In the genomic region with DNA sequence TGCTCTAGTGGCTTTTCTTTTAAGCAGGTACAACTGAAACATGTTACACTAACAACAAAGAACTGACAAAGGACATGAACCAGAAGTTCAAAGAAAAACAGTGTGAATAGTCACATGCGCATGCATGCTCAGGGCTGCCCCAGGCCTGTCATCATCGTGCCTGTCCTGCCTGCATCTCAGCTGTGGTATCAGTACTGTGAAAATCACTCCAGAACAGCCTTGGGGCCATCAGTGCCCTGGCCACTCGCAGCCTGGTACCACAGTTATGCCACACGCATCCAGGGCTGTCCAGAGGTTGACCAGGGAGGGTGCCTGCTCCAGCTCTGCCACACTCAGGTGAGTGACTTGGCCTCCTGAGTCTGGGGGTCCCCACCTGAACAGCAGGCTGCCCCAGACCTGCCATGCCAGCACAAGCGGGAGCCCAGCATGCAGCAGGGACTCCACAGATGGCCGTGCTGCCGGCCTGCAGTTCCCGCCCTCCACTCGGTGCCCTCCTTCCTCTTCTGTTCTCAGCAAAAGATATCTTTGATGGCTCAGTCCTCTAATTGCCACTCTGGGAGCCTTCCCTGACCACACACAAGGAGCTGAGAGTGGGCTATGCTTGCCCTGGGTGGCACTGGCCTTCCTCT, we compare ENCODE assay signal across 19 cellular contexts. TPM values are rescaled to one million over a fixed set of nuclear protein-coding genes. Genes with fewer than 3 reads are reported as not detected.
DNase-seq lines count a peak whose midpoint lies in the region; ATAC-seq, FAIRE-seq and TF ChIP-seq lines count a peak whose summit lies in the region.
"Had no signal": no experiment of that assay in that cellular context is flagged by ENCODE, and none has a peak within 500 bp of the region (broad histone marks: within the 10 kb centered on the region; RNA-seq: fewer than 3 reads in every experiment).

No MANE protein-coding gene starts in this region.

- H4K20me1 ChIP-seq in GM23248 (ENCODE audit: insufficient read depth), result no peaks in the 10 kb centered on the region

- peaks cover 53% of the 10 kb centered on the region for H3K79me2 ChIP-seq in GM23248 (ENCODE audit: insufficient read depth)

- H3F3A ChIP-seq in GM23248 (ENCODE audit: insufficient read depth), result no peaks in the 10 kb centered on the region

- no peaks in the 10 kb centered on the region for H3K36me3 ChIP-seq in GM23248 (ENCODE audit: low read depth)
- H3K36me3 ChIP-seq in esophagus muscularis mucosa, result peaks cover 0 to 16% (median 3%) of the 10 kb centered on the region in 4 donors
- no peaks in the 10 kb centered on the region for H3K36me3 ChIP-seq in right lobe of liver
- peaks cover 0 to 2% (median 0%) of the 10 kb centered on the region in 3 donors for H3K36me3 ChIP-seq in skeletal muscle tissue (ENCODE audit: control insufficient read depth in 3 of 3, insufficient read depth in 3 of 3, low read length in 3 of 3)
- H3K36me3 ChIP-seq in WERI-Rb-1, result no peaks in the 10 kb centered on the region

- DNase-seq in GM23248 (peak; percentile 31), esophagus muscularis mucosa (ENCODE audit: extremely low spot score) (no peak), right lobe of liver (peak; percentile 29 to 57 (median 43)), RCC 7860 (ENCODE audit: low spot score) (no peak), H54 (ENCODE audit: insufficient read length, low spot score) (no peak), WERI-Rb-1 (no peak)
- DNase-seq in central memory CD4-positive, alpha-beta T cell, result no peak
- DNase-seq: activated CD4-positive, alpha-beta T cell treated with anti-CD3 and anti-CD28 coated beads, Interleukin-2, amount 50 U/mL, for 48 hours; Karpas-422; NCI-H1436; NCI-H2227 treated with DMSO at 0.1 percent for 48 hours; substantia nigra had no signal

- H3K27me3 ChIP-seq in GM23248 (replicated peaks; ENCODE audit: insufficient read depth) (no peaks in the 10 kb centered on the region), esophagus muscularis mucosa (no peaks in the 10 kb centered on the region), right lobe of liver (no peaks in the 10 kb centered on the region), skeletal muscle tissue (ENCODE audit: control insufficient read depth in 3 of 3, insufficient read depth in 3 of 3, low read length in 3 of 3) (peaks cover 0 to 25% (median 2%) of the 10 kb centered on the region in 3 donors), WERI-Rb-1 (ENCODE audit: insufficient read depth, low read depth, severe bottlenecking) (no peaks in the 10 kb centered on the region)

- TF ChIP-seq POLR2A in esophagus muscularis mucosa (IDR thresholded peaks at IDR 0.05; ENCODE audit: low read depth) (no peak), right lobe of liver (IDR thresholded peaks at IDR 0.05) (no peak), H54 (IDR thresholded peaks at IDR 0.05; ENCODE audit: low read depth, low read length) (no peak)

- TF ChIP-seq EP300 in esophagus muscularis mucosa (IDR thresholded peaks at IDR 0.05), result no peak

- no peak overlapping the region for H3K4me3 ChIP-seq in GM23248
- peak overlapping the region; percentile 49 to 60 (median 52) for H3K4me3 ChIP-seq in esophagus muscularis mucosa
- H3K4me3 ChIP-seq in right lobe of liver, result peak overlapping the region in 2 of 3 donors; percentile 64 to 71
- H3K4me3 ChIP-seq in skeletal muscle tissue (ENCODE audit: low read length in 3 of 3), result peak overlapping the region; percentile 30 to 41 (median 34)
- no peak overlapping the region for H3K4me3 ChIP-seq in WERI-Rb-1 (ENCODE audit: low read depth, low read length)

- no peak overlapping the region for H2AFZ ChIP-seq in GM23248

- no peak for TF ChIP-seq CTCF in esophagus muscularis mucosa (IDR thresholded peaks at IDR 0.05)
- TF ChIP-seq CTCF in right lobe of liver (IDR thresholded peaks at IDR 0.05), result no peak
- TF ChIP-seq CTCF in WERI-Rb-1 (IDR thresholded peaks at IDR 0.05; ENCODE audit: low read depth, low read length), result no peak

- peak in 2 of 4 donors; percentile 3 for ATAC-seq in right lobe of liver

- in situ Hi-C loops in GM23248 (cut with MboI), result no loop called here

- H3K27ac ChIP-seq in GM23248 (no peak overlapping the region), esophagus muscularis mucosa (replicated peaks in 1 of 4) (peak overlapping the region; percentile 81 to 93 (median 88)), right lobe of liver (peak overlapping the region in 2 of 3 donors; percentile 43 to 88), skeletal muscle tissue (ENCODE audit: low read depth, low read length) (no peak overlapping the region), WERI-Rb-1 (no peak overlapping the region)
- H3K27ac ChIP-seq: epithelial cell of prostate, HL-60 had no signal

- H3K9me2 ChIP-seq in GM23248 (ENCODE audit: insufficient read depth), result no peaks in the 10 kb centered on the region

- WGBS in GM23248 (ENCODE audit: low coverage in 1 of 2, low lambda C conversion rate in 2 of 2, missing lambda C conversion rate in 2 of 2), 2 experiments, result 63 to 69% methylated on average over 9 of the region's 9 CpGs
- WGBS in esophagus muscularis mucosa, result 62% methylated on average over 4 of the region's 9 CpGs
- WGBS in right lobe of liver (ENCODE audit: insufficient coverage, low coverage, low lambda C conversion rate, missing lambda C conversion rate), result 30% methylated on average over 3 of the region's 9 CpGs

- H3K9me3 ChIP-seq in GM23248 (ENCODE audit: low read depth) (no peaks in the 10 kb centered on the region), esophagus muscularis mucosa (no peaks in the 10 kb centered on the region), right lobe of liver (no peaks in the 10 kb centered on the region), skeletal muscle tissue (ENCODE audit: control insufficient read depth in 3 of 3, low read length in 3 of 3) (no peaks in the 10 kb centered on the region), WERI-Rb-1 (ENCODE audit: severe bottlenecking) (peaks cover 3% of the 10 kb centered on the region)

- H3K9ac ChIP-seq in GM23248 (no peak overlapping the region), skeletal muscle tissue (ENCODE audit: low read depth in 1 of 3, low read length in 3 of 3) (no peak overlapping the region)

- FAIRE-seq in RCC 7860 (lab: Jason Lieb, UNC) (no peak), H54 (lab: Jason Lieb, UNC) (no peak)
- FAIRE-seq: TTC549 had no signal

- H3K4me1 ChIP-seq in GM23248 (ENCODE audit: insufficient read depth) (peaks cover 16% of the 10 kb centered on the region), esophagus muscularis mucosa (peaks cover 92 to 100% (median 97%) of the 10 kb centered on the region in 4 donors), right lobe of liver (peaks cover 0 to 40% (median 20%) of the 10 kb centered on the region in 4 donors), skeletal muscle tissue (ENCODE audit: control insufficient read depth in 3 of 3, insufficient read depth in 3 of 3, low read length in 3 of 3) (peaks cover 34 to 48% (median 47%) of the 10 kb centered on the region in 3 donors)

- intact Hi-C loops in esophagus muscularis mucosa (cut with DNase I), result no loop called here
- intact Hi-C loops in right lobe of liver (cut with DNase I), result no loop called here

- H3K4me2 ChIP-seq in GM23248 (ENCODE audit: unreplicated experiment), result no peak overlapping the region

RNA-seq across cellular contexts. Expression of gene LIMS2, which starts 12.3 kb away (rescaled TPM):
- 3.8 and 7.2 TPM in 2 replicates for total RNA-seq in GM23248 (2014; rRNA removed; shearing (Covaris generic))
- polyA plus RNA-seq in GM23248 (2016; fragmentation: Nextera tagmentation; extraction: Ambion mirVana), result 30.4 and 33.7 TPM in 2 replicates
- 100 to 1,000 TPM in 3 of 4 donors, 10 to 100 TPM in 1; 99.2 to 342 (median 175) TPM for total RNA-seq in esophagus muscularis mucosa
- 10 to 100 TPM in 5 of 6 experiments, 1 to 10 TPM in 1; 6.6 to 37.7 (median 19.5) TPM for total RNA-seq in right lobe of liver
- 5.7 TPM for total RNA-seq in skeletal muscle tissue

RNA-seq across cellular contexts. Expression of gene GPR17, which starts 17.1 kb away (rescaled TPM):
- total RNA-seq in GM23248 (2014; rRNA removed; shearing (Covaris generic)), result not detected in 2 replicates
- polyA plus RNA-seq in GM23248 (2016; fragmentation: Nextera tagmentation; extraction: Ambion mirVana), result 0.11 TPM in 1 of 2 replicates, not detected in the other
- under 1 TPM in 1 of 4 donors, not detected in 3; 0.40 TPM for total RNA-seq in esophagus muscularis mucosa
- total RNA-seq in right lobe of liver, result not detected
- 1.0 TPM for total RNA-seq in skeletal muscle tissue
- total RNA-seq: CD4-positive, alpha-beta T cell; kidney epithelial cell; SK-MEL-5 had no signal

RNA-seq across cellular contexts. Expression of gene SFT2D3, which starts 38.2 kb away (rescaled TPM):
- total RNA-seq in GM23248 (2014; rRNA removed; shearing (Covaris generic)), result 5.7 and 9.4 TPM in 2 replicates
- not detected in 2 replicates for polyA plus RNA-seq in GM23248 (2016; fragmentation: Nextera tagmentation; extraction: Ambion mirVana)
- total RNA-seq in esophagus muscularis mucosa (10 to 100 TPM in 1 of 4 donors, 1 to 10 TPM in 3; 5.8 to 11.8 (median 9.4) TPM), right lobe of liver (1 to 10 TPM; 1.6 to 4.7 (median 3.4) TPM), skeletal muscle tissue (7.8 TPM)

Comparison
In these comparisons a context has a peak if more than half of its experiments do, and no peak if none do; other contexts are left out.
1. DNase-seq: peak in GM23248 (single experiment) and right lobe of liver (3 of 3); none in esophagus muscularis mucosa (single experiment), central memory CD4-positive, alpha-beta T cell (single experiment), RCC 7860 (single experiment), H54 (single experiment) and WERI-Rb-1 (single experiment).
2. H3K27ac ChIP-seq: peak in esophagus muscularis mucosa (4 of 4) and right lobe of liver (2 of 3); none in GM23248 (single experiment), skeletal muscle tissue (single experiment) and WERI-Rb-1 (single experiment).
3. H3K4me3 ChIP-seq: peak in esophagus muscularis mucosa (4 of 4), right lobe of liver (2 of 3) and skeletal muscle tissue (3 of 3); none in GM23248 (single experiment) and WERI-Rb-1 (single experiment).